Comparison of ENCODE assay signal across 9 cellular contexts in the genomic region with DNA sequence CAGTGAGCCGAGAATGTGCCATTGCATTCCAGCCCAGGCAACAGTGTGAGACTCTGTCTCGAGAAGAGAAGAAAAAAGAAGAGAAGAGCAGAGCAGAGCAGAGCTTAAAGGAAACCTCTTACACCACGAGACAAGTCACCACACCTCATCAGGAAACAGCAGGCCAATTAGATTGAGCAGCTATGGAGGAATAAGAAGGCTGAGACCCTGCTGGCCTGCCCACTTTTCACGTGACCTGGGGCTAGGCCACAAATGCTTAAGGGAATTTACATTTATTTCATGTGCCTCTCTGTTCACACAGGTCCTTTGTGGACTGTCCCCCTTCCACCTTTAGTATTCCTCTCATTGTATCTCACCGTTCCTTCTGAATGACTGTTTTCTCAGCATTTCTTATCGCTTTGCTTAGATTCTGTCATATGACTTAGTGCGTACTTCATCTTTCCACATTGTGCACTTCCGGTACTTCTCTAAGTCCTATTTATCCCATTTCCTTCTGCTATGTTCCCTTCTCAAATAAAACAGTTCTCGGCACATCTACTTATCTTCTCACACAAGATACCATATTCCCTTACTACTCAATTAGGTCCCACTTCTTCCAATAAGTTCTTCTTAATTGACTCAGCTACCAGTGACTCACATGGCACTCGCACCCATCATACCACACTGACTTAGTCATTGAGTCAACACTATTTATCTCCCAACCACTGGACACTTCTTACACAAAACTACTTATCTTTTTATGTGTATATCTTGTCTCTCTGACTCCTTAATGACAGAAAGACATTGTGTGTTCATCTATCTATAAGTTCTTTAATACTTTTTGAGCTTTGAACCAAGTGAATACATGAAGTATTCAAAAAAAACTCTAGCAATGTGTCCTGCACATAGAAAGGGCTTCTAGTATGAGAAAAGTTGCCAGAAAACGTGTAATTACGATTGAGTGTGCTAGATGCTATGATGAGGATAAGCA.
DNase-seq lines count a peak whose midpoint lies in the region; ATAC-seq and TF ChIP-seq lines count a peak whose summit lies in the region.
"Had no signal": no experiment of that assay in that cellular context is flagged by ENCODE, and none has a peak within 500 bp of the region (broad histone marks: within the 10 kb centered on the region; RNA-seq: fewer than 3 reads in every experiment).

No MANE protein-coding gene starts in this region.

- peak; percentile 99 for ATAC-seq in stimulated activated naive CD8-positive, alpha-beta T cell treated with anti-CD3 and anti-CD28 coated beads, Interleukin-15, amount 100 ng/mL, for 72 hours
- ATAC-seq in GM18520 (IDR thresholded peaks at IDR 0.05; ENCODE audit: unreplicated experiment) (no peak), GM18517 (IDR thresholded peaks at IDR 0.05; ENCODE audit: unreplicated experiment) (no peak)

- DNase-seq in activated naive CD4-positive, alpha-beta T cell treated with Interleukin-2 at 50 U/mL for 16 hours = peak; percentile 17
- DNase-seq in activated naive CD4-positive, alpha-beta T cell (lab: John Stamatoyannopoulos, UW) = no peak
- DNase-seq in fibroblast of peridontal ligament (ENCODE audit: extremely low read depth) = peak; percentile 86
- DNase-seq in stimulated activated naive CD8-positive, alpha-beta T cell treated with anti-CD3 and anti-CD28 coated beads, Interleukin-15, amount 100 ng/mL, for 72 hours = peak in 1 of 2 donors; percentile 28
- no peak for DNase-seq in NCI-H2107 (lab: John Stamatoyannopoulos, UW)
- DNase-seq: DMS79 treated with DMSO at 0.1 percent for 48 hours had no signal

- H3K4me3 Mint-ChIP-seq in stimulated activated naive CD8-positive, alpha-beta T cell treated with anti-CD3 and anti-CD28 coated beads, Interleukin-15, amount 100 ng/mL, for 72 hours = peak overlapping the region; percentile 11 to 35

- H3K27me3 Mint-ChIP-seq in stimulated activated naive CD8-positive, alpha-beta T cell treated with anti-CD3 and anti-CD28 coated beads, Interleukin-15, amount 100 ng/mL, for 72 hours = no peaks in the 10 kb centered on the region

- H3K4me3 ChIP-seq in WI38 (ENCODE audit: low read depth, low read length) = peak overlapping the region; percentile 15; the same call in 1 of the 2 replicates

- peaks cover 15% of the 10 kb centered on the region for H3K4me1 Mint-ChIP-seq in stimulated activated naive CD8-positive, alpha-beta T cell treated with anti-CD3 and anti-CD28 coated beads, Interleukin-15, amount 100 ng/mL, for 72 hours

- H3K9me3 Mint-ChIP-seq in stimulated activated naive CD8-positive, alpha-beta T cell treated with anti-CD3 and anti-CD28 coated beads, Interleukin-15, amount 100 ng/mL, for 72 hours = no peaks in the 10 kb centered on the region

- TF ChIP-seq CTCF in WI38 (IDR thresholded peaks at IDR 0.05; ENCODE audit: low read depth, low read length) = no peak

- H3K27ac Mint-ChIP-seq in stimulated activated naive CD8-positive, alpha-beta T cell treated with anti-CD3 and anti-CD28 coated beads, Interleukin-15, amount 100 ng/mL, for 72 hours = peak overlapping the region in 1 of 2 donors; percentile 35

Comparison
In these comparisons a context has a peak if more than half of its experiments do, and no peak if none do; other contexts are left out.
1. DNase-seq: peak in activated naive CD4-positive, alpha-beta T cell treated with Interleukin-2 at 50 U/mL for 16 hours (single experiment) and fibroblast of peridontal ligament (single experiment); none in activated naive CD4-positive, alpha-beta T cell (0 of 4) and NCI-H2107 (single experiment).